In genomic region chr2:167814881-167815718, GRCh38 we compare ENCODE assay signal across 1 cellular context.
TF ChIP-seq lines count a peak whose summit lies in the region.

No MANE protein-coding gene starts in this region.

TF ChIP-seq in HepG2, 621 proteins besides CTCF, POLR2A, EP300 and RAD21 (continued from another document and continues in another):
- TF ChIP-seq, protein P1, sequence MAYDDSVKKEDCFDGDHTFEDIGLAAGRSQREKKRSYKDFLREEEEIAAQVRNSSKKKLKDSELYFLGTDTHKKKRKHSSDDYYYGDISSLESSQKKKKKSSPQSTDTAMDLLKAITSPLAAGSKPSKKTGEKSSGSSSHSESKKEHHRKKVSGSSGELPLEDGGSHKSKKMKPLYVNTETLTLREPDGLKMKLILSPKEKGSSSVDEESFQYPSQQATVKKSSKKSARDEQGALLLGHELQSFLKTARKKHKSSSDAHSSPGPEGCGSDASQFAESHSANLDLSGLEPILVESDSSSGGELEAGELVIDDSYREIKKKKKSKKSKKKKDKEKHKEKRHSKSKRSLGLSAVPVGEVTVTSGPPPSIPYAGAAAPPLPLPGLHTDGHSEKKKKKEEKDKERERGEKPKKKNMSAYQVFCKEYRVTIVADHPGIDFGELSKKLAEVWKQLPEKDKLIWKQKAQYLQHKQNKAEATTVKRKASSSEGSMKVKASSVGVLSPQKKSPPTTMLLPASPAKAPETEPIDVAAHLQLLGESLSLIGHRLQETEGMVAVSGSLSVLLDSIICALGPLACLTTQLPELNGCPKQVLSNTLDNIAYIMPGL (CRISPR knock-in tag; IDR thresholded peaks at IDR 0.05; ENCODE audit: borderline replicate concordance in 1 of 2, low read depth in 1 of 2), result peak; percentile 27 to 45; a peak in 2 of 4 replicates
- TF ChIP-seq ZNF407 (CRISPR knock-in tag; IDR thresholded peaks at IDR 0.05; ENCODE audit: not compliant biosample characterization) (no peak), ZIK1 (CRISPR knock-in tag; IDR thresholded peaks at IDR 0.05; ENCODE audit: borderline replicate concordance, low read depth) (no peak), SOX6 (IDR thresholded peaks at IDR 0.05) (no peak), SOX6 (CRISPR knock-in tag; IDR thresholded peaks at IDR 0.05) (peak; percentile 99), SMYD3 (CRISPR knock-in tag; IDR thresholded peaks at IDR 0.05) (peak; percentile 73; the same call in 1 of the 2 replicates), RFX5 (IDR thresholded peaks at IDR 0.05; ENCODE audit: low read depth, low read length) (no peak), REPIN1 (CRISPR knock-in tag; IDR thresholded peaks at IDR 0.05; ENCODE audit: borderline replicate concordance, low read depth) (peak; percentile 34), ZMAT3 (CRISPR knock-in tag; conservative IDR thresholded peaks at IDR 0.05) (peak; percentile 80; the same call in 1 of the 2 replicates), ARNT2 (CRISPR knock-in tag; IDR thresholded peaks at IDR 0.05; ENCODE audit: low read depth) (no peak), ZNF367 (CRISPR knock-in tag; IDR thresholded peaks at IDR 0.05; ENCODE audit: borderline replicate concordance) (no peak), ZFP90 (CRISPR knock-in tag; IDR thresholded peaks at IDR 0.05; ENCODE audit: borderline replicate concordance) (no peak), THRA (CRISPR knock-in tag; IDR thresholded peaks at IDR 0.05; ENCODE audit: borderline replicate concordance) (peak; percentile 90), KLF11 (CRISPR knock-in tag; IDR thresholded peaks at IDR 0.05) (peak; percentile 67; the same call in 1 of the 2 replicates), SMARCE1 (IDR thresholded peaks at IDR 0.05; ENCODE audit: borderline replicate concordance) (0 out of 2 replicates have a peak, but pooled peaks have one; percentile 42), ZNF766 (CRISPR knock-in tag; IDR thresholded peaks at IDR 0.05; ENCODE audit: borderline replicate concordance) (no peak), ZNF761 (CRISPR knock-in tag; conservative IDR thresholded peaks at IDR 0.05) (0 out of 2 replicates have a peak, but pooled peaks have one; percentile 46), ZFP36L1 (CRISPR knock-in tag; IDR thresholded peaks at IDR 0.05) (peak; percentile 85; the same call in 1 of the 2 replicates), ZNF672 (CRISPR knock-in tag; IDR thresholded peaks at IDR 0.05) (no peak), ZNF343 (CRISPR knock-in tag; IDR thresholded peaks at IDR 0.05) (0 out of 2 replicates have a peak, but pooled peaks have one; percentile 57), ZNF333 (CRISPR knock-in tag; IDR thresholded peaks at IDR 0.05; ENCODE audit: borderline replicate concordance) (no peak), GATA4 (IDR thresholded peaks at IDR 0.05; ENCODE audit: borderline replicate concordance, low read depth) (peak; percentile 95; the same call in 1 of the 2 replicates), ZNF510 (CRISPR knock-in tag; IDR thresholded peaks at IDR 0.05; ENCODE audit: low read depth) (0 out of 2 replicates have a peak, but pooled peaks have one; percentile 46), YEATS2 (CRISPR knock-in tag; IDR thresholded peaks at IDR 0.05; ENCODE audit: borderline replicate concordance) (peak; percentile 71; the same call in 1 of the 2 replicates), DMAP1 (CRISPR knock-in tag; IDR thresholded peaks at IDR 0.05) (0 out of 2 replicates have a peak, but pooled peaks have one; percentile 26), ZEB1 (IDR thresholded peaks at IDR 0.05; ENCODE audit: insufficient replicate concordance, low read depth) (peak; percentile 67), RXRB (CRISPR knock-in tag; IDR thresholded peaks at IDR 0.05; ENCODE audit: borderline replicate concordance) (peak; percentile 94), SP2 (CRISPR knock-in tag; IDR thresholded peaks at IDR 0.05) (no peak), ZNF3 (CRISPR knock-in tag; IDR thresholded peaks at IDR 0.05) (peak; percentile 47; the same call in 1 of the 2 replicates), REST (IDR thresholded peaks at IDR 0.05; ENCODE audit: borderline replicate concordance in 1 of 2, low read depth in 1 of 2, low read length in 2 of 2) (peak in 1 of 2 experiments; percentile 75; a peak in 2 of 4 replicates), ZNF549 (CRISPR knock-in tag; IDR thresholded peaks at IDR 0.05) (peak; percentile 85; the same call in 1 of the 2 replicates), TCF7 (IDR thresholded peaks at IDR 0.05; ENCODE audit: low read depth) (peak; percentile 95), MXI1 (IDR thresholded peaks at IDR 0.05; ENCODE audit: borderline replicate concordance, low read depth, low read length) (peak; percentile 13; the same call in 1 of the 3 replicates), TCF7L2 (IDR thresholded peaks at IDR 0.05; ENCODE audit: low read depth, low read length) (peak; percentile 68), RERE (CRISPR knock-in tag; IDR thresholded peaks at IDR 0.05; ENCODE audit: low read depth) (peak; percentile 83; the same call in 1 of the 2 replicates), HNRNPH1 (optimal IDR thresholded peaks at IDR 0.05; ENCODE audit: low read depth, low read length) (no peak), ZNF569 (CRISPR knock-in tag; IDR thresholded peaks at IDR 0.05; ENCODE audit: borderline replicate concordance) (no peak)
- TF ChIP-seq, protein P2, sequence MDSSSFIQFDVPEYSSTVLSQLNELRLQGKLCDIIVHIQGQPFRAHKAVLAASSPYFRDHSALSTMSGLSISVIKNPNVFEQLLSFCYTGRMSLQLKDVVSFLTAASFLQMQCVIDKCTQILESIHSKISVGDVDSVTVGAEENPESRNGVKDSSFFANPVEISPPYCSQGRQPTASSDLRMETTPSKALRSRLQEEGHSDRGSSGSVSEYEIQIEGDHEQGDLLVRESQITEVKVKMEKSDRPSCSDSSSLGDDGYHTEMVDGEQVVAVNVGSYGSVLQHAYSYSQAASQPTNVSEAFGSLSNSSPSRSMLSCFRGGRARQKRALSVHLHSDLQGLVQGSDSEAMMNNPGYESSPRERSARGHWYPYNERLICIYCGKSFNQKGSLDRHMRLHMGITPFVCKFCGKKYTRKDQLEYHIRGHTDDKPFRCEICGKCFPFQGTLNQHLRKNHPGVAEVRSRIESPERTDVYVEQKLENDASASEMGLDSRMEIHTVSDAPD (CRISPR knock-in tag; IDR thresholded peaks at IDR 0.05), result peak; percentile 94
